Comparison of ENCODE assay signal across 8 cellular contexts in genomic region chr3:44337253-44337652, GRCh38. TPM values are rescaled to one million over a fixed set of nuclear protein-coding genes. Genes with fewer than 3 reads are reported as not detected.
DNase-seq lines count a peak whose midpoint lies in the region; ATAC-seq, FAIRE-seq and TF ChIP-seq lines count a peak whose summit lies in the region.

No MANE protein-coding gene starts in this region.

- H3K36me3 Mint-ChIP-seq in Caco-2 (ENCODE audit: insufficient read depth, unreplicated experiment) (peaks cover 22% of the 10 kb centered on the region), endothelial cell (ENCODE audit: low read depth, unreplicated experiment) (no peaks in the 10 kb centered on the region)

- H3K79me1 ChIP-seq in neuronal stem cell (ENCODE audit: low read depth, low read length): no peaks in the 10 kb centered on the region

- no peak overlapping the region for H3K27ac ChIP-seq in neuronal stem cell (replicated peaks; ENCODE audit: low read length)
- no peak overlapping the region for H3K27ac ChIP-seq in brain microvascular endothelial cell
- H3K27ac ChIP-seq in pancreas: peak overlapping the region in 2 of 4 donors; percentile 92 to 99

- H3K14ac ChIP-seq in neuronal stem cell (ENCODE audit: low read length): no peak overlapping the region

- no peak overlapping the region for H4K91ac ChIP-seq in neuronal stem cell (ENCODE audit: low read depth, low read length, poor library complexity)

- no TSS peak for BruUV-seq in Caco-2 (replicated peaks; lab: Mats Ljungman, UMichigan)

- H3K4me3 Mint-ChIP-seq in Caco-2 (ENCODE audit: unreplicated experiment) (peak overlapping the region; percentile 85), endothelial cell (ENCODE audit: unreplicated experiment) (peak overlapping the region; percentile 91)

- H2BK15ac ChIP-seq in neuronal stem cell (ENCODE audit: low read length): no peak overlapping the region

- H3K27me3 ChIP-seq in Caco-2 (replicated peaks; ENCODE audit: control insufficient read depth, insufficient read depth, low read length) (no peaks in the 10 kb centered on the region), neuronal stem cell (ENCODE audit: control insufficient read depth in 3 of 3, insufficient read depth in 3 of 3, low read depth in 1 of 3, low read length in 3 of 3) (peaks cover 0 to 6% (median 0%) of the 10 kb centered on the region in 3 experiments), brain microvascular endothelial cell (replicated peaks) (no peaks in the 10 kb centered on the region), pancreas (no peaks in the 10 kb centered on the region)

- H3K27ac Mint-ChIP-seq in Caco-2 (ENCODE audit: unreplicated experiment) (peak overlapping the region; percentile 86), endothelial cell (ENCODE audit: unreplicated experiment) (peak overlapping the region; percentile 85)

- H3K4me1 ChIP-seq in Caco-2 (no peaks in the 10 kb centered on the region; the same call in 1 of the 2 replicates), neuronal stem cell (ENCODE audit: control insufficient read depth in 2 of 2, insufficient read depth in 1 of 2, low read depth in 1 of 2, low read length in 2 of 2) (peaks cover 5 to 10% of the 10 kb centered on the region in 2 donors), pancreas (peaks cover 0 to 19% (median 5%) of the 10 kb centered on the region in 3 donors)

- no peak overlapping the region for H3K4ac ChIP-seq in neuronal stem cell (ENCODE audit: low read length)

- H3K36me3 ChIP-seq in Caco-2 (ENCODE audit: control insufficient read depth, insufficient read depth, low read length) (no peaks in the 10 kb centered on the region), neuronal stem cell (replicated peaks in 1 of 2; ENCODE audit: control insufficient read depth in 2 of 2, insufficient read depth in 2 of 2, low read length in 2 of 2) (peaks cover 0 to 4% of the 10 kb centered on the region in 2 donors), brain microvascular endothelial cell (replicated peaks) (no peaks in the 10 kb centered on the region), pancreas (no peaks in the 10 kb centered on the region)

- no peak overlapping the region for H4K8ac ChIP-seq in neuronal stem cell (ENCODE audit: low read depth, low read length)

- H3K27me3 Mint-ChIP-seq in Caco-2 (ENCODE audit: insufficient read depth, unreplicated experiment) (no peaks in the 10 kb centered on the region), endothelial cell (ENCODE audit: unreplicated experiment) (peaks cover 1% of the 10 kb centered on the region)

- ATAC-seq in pancreas (no peak), GM18519 (IDR thresholded peaks at IDR 0.05; ENCODE audit: low FRiP score, unreplicated experiment) (no peak)

- in situ Hi-C loops in brain microvascular endothelial cell (cut with HindIII; ENCODE audit: low pct_ligation_motif_present, low sequenced_read_pairs): no loop called here

- POLR2A ChIA-PET in Caco-2 (lab: Charles Lee): interaction anchor here (0.6 to 2.7 kb wide), 8 partner anchors 16 to 424 kb away, joined by 3 to 34 read pairs (median 3); partner anchors contain the start of genes KIAA1143, KIF15 and ZNF445

- H2BK12ac ChIP-seq in neuronal stem cell (ENCODE audit: low read length): no peak overlapping the region

- peak overlapping the region; percentile 96 for H2AFZ ChIP-seq in neuronal stem cell (ENCODE audit: low read length)

- H3K9ac ChIP-seq in neuronal stem cell (ENCODE audit: low read depth, low read length, poor library complexity): no peak overlapping the region

- no peak overlapping the region for H2BK5ac ChIP-seq in neuronal stem cell (ENCODE audit: low read length)

- DNase-seq in Caco-2 (peak; percentile 41 to 48), NCI-H69 (lab: John Stamatoyannopoulos, UW) (peak; percentile 6), endothelial cell (ENCODE audit: low spot score) (no peak), neuronal stem cell (ENCODE audit: low spot score) (no peak), brain microvascular endothelial cell (no peak), pancreas (no peak), activated gamma-delta T cell (lab: John Stamatoyannopoulos, UW) (no peak)

- no peak overlapping the region for H2BK120ac ChIP-seq in neuronal stem cell (ENCODE audit: low read depth, low read length)

- H3K23ac ChIP-seq in neuronal stem cell (ENCODE audit: low read depth, low read length, poor library complexity): no peak overlapping the region

- no peak overlapping the region for H2AK5ac ChIP-seq in neuronal stem cell (ENCODE audit: low read depth, low read length)

- H3K4me2 ChIP-seq in neuronal stem cell (ENCODE audit: insufficient read depth, low read length, poor library complexity, severe bottlenecking): no peak overlapping the region

- no CpG with 5 or more reads among the region's 4 CpGs for WGBS in neuronal stem cell (ENCODE audit: extremely low coverage in 2 of 2, insufficient read length in 2 of 2, insufficient replicate concordance in 1 of 2), 2 donors
- WGBS in pancreas, 2 donors: 46 to 60% methylated on average over 4 of the region's 4 CpGs

- no peak for FAIRE-seq in pancreas (lab: Jason Lieb, UNC)

- no peak overlapping the region for H3K18ac ChIP-seq in neuronal stem cell (ENCODE audit: low read length)

- CTCF ChIA-PET in Caco-2 (lab: Charles Lee): interaction anchor here (0.6 to 1.1 kb wide), 2 partner anchors 26 to 88 kb away, joined by 3 read pairs; no protein-coding TSS in a partner anchor

- H3K9me3 Mint-ChIP-seq in Caco-2 (ENCODE audit: unreplicated experiment): no peaks in the 10 kb centered on the region
- H3K9me3 Mint-ChIP-seq in endothelial cell (ENCODE audit: unreplicated experiment): no peaks in the 10 kb centered on the region

- H3K9me3 ChIP-seq in Caco-2 (no peaks in the 10 kb centered on the region), neuronal stem cell (replicated peaks in 1 of 2; ENCODE audit: control insufficient read depth in 2 of 2, insufficient read depth in 1 of 2, low read depth in 1 of 2, low read length in 2 of 2) (peaks cover 0 to 3% of the 10 kb centered on the region in 2 donors), pancreas (no peaks in the 10 kb centered on the region)

- H3K4me1 Mint-ChIP-seq in Caco-2 (ENCODE audit: low read depth, unreplicated experiment) (peaks cover 7% of the 10 kb centered on the region), endothelial cell (ENCODE audit: unreplicated experiment) (peaks cover 19% of the 10 kb centered on the region)

- intact Hi-C loops in Caco-2 (cut with micrococcal nuclease; ENCODE audit: unreplicated experiment) (loop anchor here (1.0 to 10.0 kb wide), 2 partner anchors 14 to 68 kb away; no protein-coding TSS in a partner anchor), pancreas (cut with DNase I) (no loop called here)

- TF ChIP-seq CTCF in Caco-2 (IDR thresholded peaks at IDR 0.05; ENCODE audit: insufficient read depth in 1 of 2, low read depth in 1 of 2, low read length in 1 of 2, severe bottlenecking in 1 of 2, unreplicated experiment in 1 of 2) (peak in 1 of 2 experiments; percentile 32), endothelial cell (IDR thresholded peaks at IDR 0.05; ENCODE audit: unreplicated experiment) (peak; percentile 23), brain microvascular endothelial cell (IDR thresholded peaks at IDR 0.05; ENCODE audit: low read depth, low read length, missing control alignments) (no peak), pancreas (IDR thresholded peaks at IDR 0.05) (no peak)

- H3K4me3 ChIP-seq in Caco-2 (ENCODE audit: low read depth, low read length) (peak overlapping the region; percentile 73), neuronal stem cell (ENCODE audit: low read length in 2 of 2) (peak overlapping the region in 1 of 2 donors; percentile 70), brain microvascular endothelial cell (ENCODE audit: low read depth, low read length) (no peak overlapping the region), pancreas (peak overlapping the region in 2 of 4 donors; percentile 62 to 65)

RNA-seq across cellular contexts. Expression of gene TCAIM, which starts 1.3 kb away (rescaled TPM):
- total RNA-seq in Caco-2 (2022) (14.7 and 15.0 TPM in 2 replicates), endothelial cell (ENCODE audit: unreplicated experiment) (20.5 TPM), pancreas (10 to 100 TPM in 4 of 6 donors, 1 to 10 TPM in 2; 7.0 to 15.4 (median 12.2) TPM)
- polyA plus RNA-seq in neuronal stem cell (2013, experiment 1 of 2): 16.5 TPM
- 16.5 TPM for polyA plus RNA-seq in neuronal stem cell (2013, experiment 2 of 2)
- 1 to 10 TPM; 4.9 to 9.4 TPM for polyA plus RNA-seq in pancreas

Comparison
In these comparisons a context has a peak if more than half of its experiments do, and no peak if none do; other contexts are left out.
1. DNase-seq: peak in Caco-2 (2 of 2) and NCI-H69 (single experiment); none in endothelial cell (single experiment), neuronal stem cell (single experiment), brain microvascular endothelial cell (single experiment), pancreas (0 of 6) and activated gamma-delta T cell (single experiment).